1 cellular context compared by ENCODE assay signal in genomic region chr6:6331393-6331792, GRCh38.
TF ChIP-seq lines count a peak whose summit lies in the region.

No MANE protein-coding gene starts in this region.

TF ChIP-seq in GM12878, 131 proteins besides CTCF, POLR2A, EP300 and RAD21 (continued from another document and continues in another):
- TF ChIP-seq MTA3 (IDR thresholded peaks at IDR 0.05; ENCODE audit: borderline replicate concordance, low read length) = peak; percentile 87; the same call in 1 of the 2 replicates
- TF ChIP-seq RBBP5 (conservative IDR thresholded peaks at IDR 0.05) = no peak
- TF ChIP-seq POLR2AphosphoS5 (IDR thresholded peaks at IDR 0.05; ENCODE audit: low read length) = peak; percentile 54; the same call in 1 of the 2 replicates
- TF ChIP-seq KDM1A (IDR thresholded peaks at IDR 0.05; ENCODE audit: borderline replicate concordance) = no peak
- TF ChIP-seq PBX3 (IDR thresholded peaks at IDR 0.05; ENCODE audit: insufficient replicate concordance, low read depth, low read length) = peak; percentile 79
- peak; percentile 70 for TF ChIP-seq GATAD2B (conservative IDR thresholded peaks at IDR 0.05; ENCODE audit: low read depth)
- no peak for TF ChIP-seq CBX3 (IDR thresholded peaks at IDR 0.05; ENCODE audit: borderline replicate concordance, low read depth)
- TF ChIP-seq TCF7 (IDR thresholded peaks at IDR 0.05; ENCODE audit: borderline replicate concordance) = peak; percentile 95
- TF ChIP-seq USF2 (IDR thresholded peaks at IDR 0.05; ENCODE audit: borderline replicate concordance, low read depth, low read length) = no peak
- no peak for TF ChIP-seq NFYA (IDR thresholded peaks at IDR 0.05; ENCODE audit: borderline replicate concordance, low read depth, low read length)
- peak; percentile 50; the same call in 1 of the 2 replicates for TF ChIP-seq MYB (IDR thresholded peaks at IDR 0.05; ENCODE audit: borderline replicate concordance, low read depth, low read length)
- TF ChIP-seq RUNX3 (IDR thresholded peaks at IDR 0.05; ENCODE audit: low read length) = peak; percentile 94
- no peak for TF ChIP-seq IRF5 (IDR thresholded peaks at IDR 0.05; ENCODE audit: borderline replicate concordance)
- peak; percentile 25; the same call in 1 of the 2 replicates for TF ChIP-seq TAF1 (IDR thresholded peaks at IDR 0.05; ENCODE audit: borderline replicate concordance, low read depth, low read length)
- TF ChIP-seq SIX5 (IDR thresholded peaks at IDR 0.05; ENCODE audit: low read depth, low read length, severe bottlenecking) = no peak
- peak; percentile 67; the same call in 1 of the 2 replicates for TF ChIP-seq TARDBP (IDR thresholded peaks at IDR 0.05; ENCODE audit: borderline replicate concordance)
- no peak for TF ChIP-seq EZH2 (IDR thresholded peaks at IDR 0.05; ENCODE audit: borderline replicate concordance, control insufficient read depth, low read depth, low read length)
- TF ChIP-seq STAT3 (IDR thresholded peaks at IDR 0.05; ENCODE audit: low read depth, low read length) = 0 out of 2 replicates have a peak, but pooled peaks have one; percentile 44
- no peak for TF ChIP-seq STAT1 (conservative IDR thresholded peaks at IDR 0.05)
- peak; percentile 85 for TF ChIP-seq CREM (IDR thresholded peaks at IDR 0.05; ENCODE audit: low read depth)
- peak; percentile 44 for TF ChIP-seq NKRF (conservative IDR thresholded peaks at IDR 0.05)
- TF ChIP-seq ZZZ3 (IDR thresholded peaks at IDR 0.05; ENCODE audit: control insufficient read depth, insufficient read length, low read depth) = no peak
- no peak for TF ChIP-seq SREBF2 (IDR thresholded peaks at IDR 0.05; ENCODE audit: low read length)
- TF ChIP-seq SREBF1 (IDR thresholded peaks at IDR 0.05; ENCODE audit: low read length) = no peak; the same call in 1 of the 2 replicates
- TF ChIP-seq YBX1 (IDR thresholded peaks at IDR 0.05) = no peak
- TF ChIP-seq SIN3A (IDR thresholded peaks at IDR 0.05; ENCODE audit: low read depth, low read length) = peak; percentile 84; the same call in 1 of the 2 replicates
- peak; percentile 79; the same call in 1 of the 3 replicates for TF ChIP-seq POU2F2 (IDR thresholded peaks at IDR 0.05; ENCODE audit: borderline replicate concordance, low read depth, low read length)
- TF ChIP-seq HSF1 (IDR thresholded peaks at IDR 0.05; ENCODE audit: low read depth, low read length) = no peak
- TF ChIP-seq IRF3 (IDR thresholded peaks at IDR 0.05) = no peak
- peak; percentile 90 for TF ChIP-seq NR2F1 (conservative IDR thresholded peaks at IDR 0.05)
- no peak for TF ChIP-seq RB1 (IDR thresholded peaks at IDR 0.05; ENCODE audit: borderline replicate concordance)
- no peak for TF ChIP-seq USF1 (IDR thresholded peaks at IDR 0.05; ENCODE audit: borderline replicate concordance, extremely low read length, insufficient read depth, low read depth, low read length)
- TF ChIP-seq ZNF217 (IDR thresholded peaks at IDR 0.05) = peak; percentile 98
- peak; percentile 88 for TF ChIP-seq JUND (IDR thresholded peaks at IDR 0.05; ENCODE audit: low read depth, low read length)
- no peak for TF ChIP-seq CHD1 (IDR thresholded peaks at IDR 0.05; ENCODE audit: low read depth, low read length)
- TF ChIP-seq ZSCAN29 (IDR thresholded peaks at IDR 0.05) = no peak
- TF ChIP-seq E4F1 (IDR thresholded peaks at IDR 0.05; ENCODE audit: borderline replicate concordance, partially characterized antibody) = no peak
- no peak for TF ChIP-seq SMARCA5 (IDR thresholded peaks at IDR 0.05)
- peak in 1 of 2 experiments; percentile 94; a peak in 2 of 4 replicates for TF ChIP-seq ETV6 (conservative IDR thresholded peaks at IDR 0.05 in 1 of 2, IDR thresholded peaks at IDR 0.05 in 1 of 2; ENCODE audit: borderline replicate concordance in 1 of 2, low read depth in 1 of 2)
- peak; percentile 85 for TF ChIP-seq SPI1 (IDR thresholded peaks at IDR 0.05; ENCODE audit: borderline replicate concordance, insufficient read depth, low read depth, low read length)
- no peak for TF ChIP-seq PKNOX1 (IDR thresholded peaks at IDR 0.05)
- peak; percentile 90 for TF ChIP-seq MEF2B (IDR thresholded peaks at IDR 0.05; ENCODE audit: partially characterized antibody, poor library complexity, severe bottlenecking)
- no peak for TF ChIP-seq FOXK2 (IDR thresholded peaks at IDR 0.05)
- no peak for TF ChIP-seq ZBTB40 (IDR thresholded peaks at IDR 0.05; ENCODE audit: borderline replicate concordance)
- TF ChIP-seq ZNF24 (IDR thresholded peaks at IDR 0.05) = peak; percentile 90
- TF ChIP-seq PAX5 (IDR thresholded peaks at IDR 0.05; ENCODE audit: borderline replicate concordance, low read depth, low read length) = peak; percentile 89
- TF ChIP-seq ZNF622 (IDR thresholded peaks at IDR 0.05) = no peak
